In the genomic region with DNA sequence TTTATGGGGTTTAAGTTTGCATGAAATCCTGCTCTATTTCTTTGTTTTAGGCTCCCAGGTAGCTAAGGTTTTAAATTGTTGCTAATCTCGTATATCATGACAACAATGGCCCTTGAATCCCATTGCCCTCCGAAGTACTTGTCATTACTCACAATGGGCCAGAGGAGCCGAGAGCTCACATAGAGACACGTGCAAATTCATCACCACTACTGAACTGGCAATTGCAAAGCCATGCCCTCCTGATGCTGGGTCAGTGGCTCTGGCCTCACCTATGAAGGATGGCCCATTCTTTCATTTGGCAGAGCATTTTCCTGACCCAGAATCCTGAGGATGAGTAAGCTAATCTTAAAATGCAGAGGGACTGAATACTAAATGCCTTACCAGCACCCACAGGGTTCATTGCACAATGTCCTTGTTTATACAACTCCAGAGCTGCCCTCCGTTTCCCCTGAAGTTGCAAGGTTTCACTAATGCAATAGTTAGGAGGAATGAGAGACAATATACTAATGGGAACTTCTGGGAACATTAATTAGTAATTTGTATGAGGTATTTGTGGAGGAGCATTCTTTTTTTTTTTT, we compare ENCODE assay signal across 17 cellular contexts.
A peak's percentile ranks its signal among the peaks of the same experiment; 100 is the strongest.
DNase-seq lines count a peak whose midpoint lies in the region; ATAC-seq and TF ChIP-seq lines count a peak whose summit lies in the region.
"Had no signal": no experiment of that assay in that cellular context is flagged by ENCODE, and none has a peak within 500 bp of the region (broad histone marks: within the 10 kb centered on the region; RNA-seq: fewer than 3 reads in every experiment).

No MANE protein-coding gene starts in this region.

- no peak overlapping the region for H3K27ac Mint-ChIP-seq in endodermal cell
- no peak overlapping the region for H3K27ac Mint-ChIP-seq in activated naive CD4-positive, alpha-beta T cell treated with anti-CD3 and anti-CD28 coated beads for 36 hours
- no peak overlapping the region for H3K27ac Mint-ChIP-seq in stimulated activated effector memory CD8-positive, alpha-beta T cell treated with anti-CD3 and anti-CD28 coated beads, Interleukin-12 subunit alpha, Interleukin-12 subunit beta, amount 100 ng/mL, for 72 hours

- DNase-seq in HT1080 (ENCODE audit: low read depth) (peak; percentile 45), NCI-H510A (lab: John Stamatoyannopoulos, UW) (peak; percentile 54), endodermal cell (peak; percentile 58), right lobe of liver (no peak), left lung (no peak), germinal center (ENCODE audit: low spot score) (no peak)
- no peak for DNase-seq in activated naive CD4-positive, alpha-beta T cell treated with anti-CD3 and anti-CD28 coated beads for 36 hours
- no peak for DNase-seq in stimulated activated effector memory CD8-positive, alpha-beta T cell treated with anti-CD3 and anti-CD28 coated beads, Interleukin-12 subunit alpha, Interleukin-12 subunit beta, amount 100 ng/mL, for 72 hours (ENCODE audit: low spot score in 2 of 2)
- DNase-seq: activated CD4-positive, alpha-beta T cell treated with anti-CD3 and anti-CD28 coated beads, Interleukin-2, amount 50 U/mL, for 1 hour; activated naive CD4-positive, alpha-beta T cell treated with anti-CD3 and anti-CD28 coated beads, Interleukin-2, amount 50 U/mL, for 16 hours; activated T-cell treated with anti-CD3 and anti-CD28 coated beads for 4 hours; brain microvascular endothelial cell; COR-L47; left ventricle myocardium inferior; NCI-H2029; NCI-H69; PC-3 had no signal

- no peak for TF ChIP-seq CTCF in endodermal cell (conservative IDR thresholded peaks at IDR 0.05)
- TF ChIP-seq CTCF in right lobe of liver (IDR thresholded peaks at IDR 0.05) = no peak
- no peak for TF ChIP-seq CTCF in left lung (IDR thresholded peaks at IDR 0.05)

- ATAC-seq in right lobe of liver (peak in 3 of 4 donors; percentile 32 to 88 (median 64)), left lung (no peak)
- ATAC-seq in stimulated activated effector memory CD8-positive, alpha-beta T cell treated with anti-CD3 and anti-CD28 coated beads, Interleukin-12 subunit alpha, Interleukin-12 subunit beta, amount 100 ng/mL, for 72 hours = no peak
- ATAC-seq: PC-3 had no signal

- H3K36me3 Mint-ChIP-seq in endodermal cell (ENCODE audit: low read depth) = no peaks in the 10 kb centered on the region
- no peaks in the 10 kb centered on the region for H3K36me3 Mint-ChIP-seq in activated naive CD4-positive, alpha-beta T cell treated with anti-CD3 and anti-CD28 coated beads for 36 hours (ENCODE audit: low read depth)
- no peaks in the 10 kb centered on the region for H3K36me3 Mint-ChIP-seq in stimulated activated effector memory CD8-positive, alpha-beta T cell treated with anti-CD3 and anti-CD28 coated beads, Interleukin-12 subunit alpha, Interleukin-12 subunit beta, amount 100 ng/mL, for 72 hours

- H3K4me3 ChIP-seq in endodermal cell (ENCODE audit: low read length) = no peak overlapping the region
- H3K4me3 ChIP-seq in right lobe of liver = no peak overlapping the region
- no peak overlapping the region for H3K4me3 ChIP-seq in left lung
- H3K4me3 ChIP-seq: left ventricle myocardium inferior had no signal

- WGBS in endodermal cell (ENCODE audit: insufficient coverage in 1 of 2, insufficient read length in 1 of 2), 2 experiments = 48 to 58% methylated on average over 3 to 5 of the region's 5 CpGs
- 69% methylated on average over 5 of the region's 5 CpGs for WGBS in right lobe of liver (ENCODE audit: insufficient coverage, low coverage, low lambda C conversion rate, missing lambda C conversion rate)

- intact Hi-C loops in right lobe of liver (cut with DNase I) (loop anchor here in 1 of 2 donors (10.0 kb wide), 1 partner anchor 268 kb away; no protein-coding TSS in a partner anchor), left lung (cut with DNase I) (loop anchor here in 1 of 2 donors (10.0 kb wide), 1 partner anchor 268 kb away; no protein-coding TSS in a partner anchor)
- intact Hi-C loops in activated naive CD4-positive, alpha-beta T cell treated with anti-CD3 and anti-CD28 coated beads for 36 hours (cut with micrococcal nuclease) = no loop called here

- peaks cover 17% of the 10 kb centered on the region for H3K4me1 Mint-ChIP-seq in endodermal cell
- H3K4me1 Mint-ChIP-seq in activated naive CD4-positive, alpha-beta T cell treated with anti-CD3 and anti-CD28 coated beads for 36 hours (ENCODE audit: low read depth) = peaks cover 2% of the 10 kb centered on the region
- no peaks in the 10 kb centered on the region for H3K4me1 Mint-ChIP-seq in stimulated activated effector memory CD8-positive, alpha-beta T cell treated with anti-CD3 and anti-CD28 coated beads, Interleukin-12 subunit alpha, Interleukin-12 subunit beta, amount 100 ng/mL, for 72 hours

- H3K9me3 ChIP-seq in endodermal cell (ENCODE audit: control insufficient read depth, low read length) (no peaks in the 10 kb centered on the region), right lobe of liver (no peaks in the 10 kb centered on the region), left lung (no peaks in the 10 kb centered on the region)
- H3K9me3 ChIP-seq: left ventricle myocardium inferior had no signal

- no peaks in the 10 kb centered on the region for H3K9me3 Mint-ChIP-seq in endodermal cell
- H3K9me3 Mint-ChIP-seq in activated naive CD4-positive, alpha-beta T cell treated with anti-CD3 and anti-CD28 coated beads for 36 hours = no peaks in the 10 kb centered on the region
- no peaks in the 10 kb centered on the region for H3K9me3 Mint-ChIP-seq in stimulated activated effector memory CD8-positive, alpha-beta T cell treated with anti-CD3 and anti-CD28 coated beads, Interleukin-12 subunit alpha, Interleukin-12 subunit beta, amount 100 ng/mL, for 72 hours

- H3K27me3 ChIP-seq in endodermal cell (ENCODE audit: control insufficient read depth, insufficient read depth, low read length, poor library complexity, severe bottlenecking) (no peaks in the 10 kb centered on the region), right lobe of liver (no peaks in the 10 kb centered on the region), left lung (no peaks in the 10 kb centered on the region)
- H3K27me3 ChIP-seq: brain microvascular endothelial cell had no signal

- no peak overlapping the region for H3K9ac ChIP-seq in endodermal cell (ENCODE audit: extremely low read depth, low read length, poor library complexity, severe bottlenecking)

- H3K36me3 ChIP-seq in endodermal cell (ENCODE audit: control insufficient read depth, insufficient read depth, low read length) (no peaks in the 10 kb centered on the region), right lobe of liver (no peaks in the 10 kb centered on the region), left lung (no peaks in the 10 kb centered on the region)
- H3K36me3 ChIP-seq: brain microvascular endothelial cell, left ventricle myocardium inferior had no signal

- TF ChIP-seq POLR2A in right lobe of liver (IDR thresholded peaks at IDR 0.05) = no peak

- H3K27me3 Mint-ChIP-seq in endodermal cell (ENCODE audit: insufficient read depth) = no peaks in the 10 kb centered on the region
- peaks cover 5% of the 10 kb centered on the region for H3K27me3 Mint-ChIP-seq in activated naive CD4-positive, alpha-beta T cell treated with anti-CD3 and anti-CD28 coated beads for 36 hours (ENCODE audit: low read depth)

- H3K4me1 ChIP-seq in endodermal cell (ENCODE audit: control insufficient read depth, insufficient read depth, low read length) = peaks cover 10% of the 10 kb centered on the region
- H3K4me1 ChIP-seq in right lobe of liver = no peaks in the 10 kb centered on the region
- H3K4me1 ChIP-seq in left lung = no peaks in the 10 kb centered on the region
- H3K4me1 ChIP-seq: left ventricle myocardium inferior had no signal

- CTCF ChIA-PET in activated naive CD4-positive, alpha-beta T cell treated with anti-CD3 and anti-CD28 coated beads for 36 hours (lab: Charles Lee) = interaction anchor here (0.6 to 0.9 kb wide), 2 partner anchors 10 to 24 kb away, joined by 3 to 4 read pairs; no protein-coding TSS in a partner anchor

- H3K4me3 Mint-ChIP-seq in endodermal cell = no peak overlapping the region
- H3K4me3 Mint-ChIP-seq in activated naive CD4-positive, alpha-beta T cell treated with anti-CD3 and anti-CD28 coated beads for 36 hours = no peak overlapping the region
- H3K4me3 Mint-ChIP-seq in stimulated activated effector memory CD8-positive, alpha-beta T cell treated with anti-CD3 and anti-CD28 coated beads, Interleukin-12 subunit alpha, Interleukin-12 subunit beta, amount 100 ng/mL, for 72 hours = no peak overlapping the region

- H3K27ac ChIP-seq in endodermal cell (ENCODE audit: low read depth, low read length) = no peak overlapping the region
- no peak overlapping the region for H3K27ac ChIP-seq in right lobe of liver
- H3K27ac ChIP-seq in left lung = no peak overlapping the region
- H3K27ac ChIP-seq: brain microvascular endothelial cell, left ventricle myocardium inferior had no signal

Comparison
In these comparisons a context has a peak if more than half of its experiments do, and no peak if none do; other contexts are left out.
1. DNase-seq: peak in HT1080 (single experiment), NCI-H510A (single experiment) and endodermal cell (single experiment); none in right lobe of liver (0 of 3), activated naive CD4-positive, alpha-beta T cell treated with anti-CD3 and anti-CD28 coated beads for 36 hours (single experiment), left lung (0 of 2), stimulated activated effector memory CD8-positive, alpha-beta T cell treated with anti-CD3 and anti-CD28 coated beads, Interleukin-12 subunit alpha, Interleukin-12 subunit beta, amount 100 ng/mL, for 72 hours (0 of 2) and germinal center (single experiment).
2. ATAC-seq: peak in right lobe of liver (3 of 4); none in left lung (single experiment) and stimulated activated effector memory CD8-positive, alpha-beta T cell treated with anti-CD3 and anti-CD28 coated beads, Interleukin-12 subunit alpha, Interleukin-12 subunit beta, amount 100 ng/mL, for 72 hours (single experiment).